ENCODE assay signal across 8 cellular contexts in the genomic region with DNA sequence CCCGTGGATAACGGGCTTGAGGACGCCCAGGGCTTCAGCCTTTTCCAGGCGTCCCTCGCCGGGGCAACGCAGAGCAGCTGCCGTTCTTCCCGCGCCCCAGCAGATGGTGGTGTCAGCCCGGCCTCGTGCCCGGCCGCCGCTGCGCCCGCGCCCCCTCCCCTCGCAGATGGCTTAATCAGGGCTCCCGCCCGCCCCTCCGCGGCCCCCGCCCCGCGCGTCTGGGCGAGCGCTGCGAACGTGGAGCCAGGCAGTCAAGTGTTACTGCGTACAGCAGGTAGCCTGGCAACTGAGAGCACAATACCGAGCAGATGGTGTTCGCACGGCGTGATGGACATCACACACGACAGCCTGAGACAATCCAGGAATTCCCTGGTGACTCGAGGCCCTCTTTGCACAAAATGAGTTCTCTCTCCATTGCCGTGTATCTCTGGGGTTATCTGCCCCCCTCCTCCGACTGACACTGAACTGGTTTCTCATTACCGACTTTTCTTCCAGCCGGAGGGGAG.
A peak's percentile ranks its signal among the peaks of the same experiment; 100 is the strongest.
DNase-seq lines count a peak whose midpoint lies in the region; ATAC-seq and TF ChIP-seq lines count a peak whose summit lies in the region.

No MANE protein-coding gene starts in this region.

- H3K9ac ChIP-seq in Karpas-422 (ENCODE audit: low read length) (peak overlapping the region; percentile 67), neural cell (ENCODE audit: low read length) (peak overlapping the region; percentile 94), stomach smooth muscle (ENCODE audit: low read length in 2 of 2) (peak overlapping the region; percentile 85 to 87)

- H3K27ac ChIP-seq in Karpas-422 (ENCODE audit: low read length) (peak overlapping the region; percentile 90), RWPE1 (peak overlapping the region; percentile 36; the same call in 1 of the 2 replicates), gastroesophageal sphincter (peak overlapping the region; percentile 76 to 94 (median 91)), neural cell (ENCODE audit: low read length) (peak overlapping the region; percentile 99), stomach smooth muscle (ENCODE audit: low read length) (peak overlapping the region; percentile 90)

- H3K4me2 ChIP-seq in Karpas-422 (ENCODE audit: low read depth, low read length, poor library complexity, severe bottlenecking) (peak overlapping the region; percentile 94), neural cell (ENCODE audit: low read length) (peak overlapping the region; percentile 81)

- peak overlapping the region; percentile 57 for H3K4me3 ChIP-seq in BE2C (ENCODE audit: low read depth, low read length)
- peak overlapping the region; percentile 64 for H3K4me3 ChIP-seq in Karpas-422 (ENCODE audit: low read length)
- peak overlapping the region; percentile 45 to 63 for H3K4me3 ChIP-seq in gastroesophageal sphincter
- peak overlapping the region; percentile 68 for H3K4me3 ChIP-seq in neural cell (ENCODE audit: low read length)
- H3K4me3 ChIP-seq in stomach smooth muscle (ENCODE audit: low read length in 2 of 2), result peak overlapping the region; percentile 80

- TF ChIP-seq POLR2A in gastroesophageal sphincter (IDR thresholded peaks at IDR 0.05), result no peak

- peaks cover 20% of the 10 kb centered on the region for H3K4me1 ChIP-seq in BE2C
- H3K4me1 ChIP-seq in Karpas-422 (ENCODE audit: low read length), result peaks cover 56% of the 10 kb centered on the region
- H3K4me1 ChIP-seq in gastroesophageal sphincter, result peaks cover 3 to 47% (median 7%) of the 10 kb centered on the region in 3 donors
- peaks cover 17% of the 10 kb centered on the region for H3K4me1 ChIP-seq in stomach smooth muscle (ENCODE audit: control insufficient read depth, insufficient read depth, low read length)

- H3F3A ChIP-seq in neural cell (ENCODE audit: insufficient read depth, low read length, poor library complexity, severe bottlenecking), result peaks cover 9% of the 10 kb centered on the region

- ATAC-seq in GM19463 (IDR thresholded peaks at IDR 0.05; ENCODE audit: unreplicated experiment), result peak; percentile 80
- peak; percentile 89 for ATAC-seq in gastroesophageal sphincter

- H3K9me3 ChIP-seq in BE2C, result no peaks in the 10 kb centered on the region
- H3K9me3 ChIP-seq in Karpas-422 (ENCODE audit: low read length), result no peaks in the 10 kb centered on the region
- no peaks in the 10 kb centered on the region for H3K9me3 ChIP-seq in gastroesophageal sphincter
- no peaks in the 10 kb centered on the region for H3K9me3 ChIP-seq in neural cell (ENCODE audit: low read length)
- H3K9me3 ChIP-seq in stomach smooth muscle (ENCODE audit: control insufficient read depth in 2 of 2, low read length in 2 of 2), result no peaks in the 10 kb centered on the region

- H3K27me3 ChIP-seq in BE2C (no peaks in the 10 kb centered on the region), Karpas-422 (ENCODE audit: low read length) (no peaks in the 10 kb centered on the region), gastroesophageal sphincter (no peaks in the 10 kb centered on the region), neural cell (ENCODE audit: insufficient read depth, low read depth, low read length) (no peaks in the 10 kb centered on the region), stomach smooth muscle (ENCODE audit: control insufficient read depth in 1 of 2, insufficient read depth in 2 of 2, low read length in 2 of 2) (no peaks in the 10 kb centered on the region)

- TF ChIP-seq RAD21 in neural cell (conservative IDR thresholded peaks at IDR 0.05), result peak; percentile 100

- H3K79me2 ChIP-seq in Karpas-422 (ENCODE audit: low read length), result peaks cover 18% of the 10 kb centered on the region
- no peaks in the 10 kb centered on the region for H3K79me2 ChIP-seq in neural cell (replicated peaks; ENCODE audit: insufficient read depth, low read length)

- no peak overlapping the region for H2AFZ ChIP-seq in Karpas-422 (ENCODE audit: low read length)
- H2AFZ ChIP-seq in neural cell (ENCODE audit: low read depth, low read length), result no peak overlapping the region

- no peaks in the 10 kb centered on the region for H3K9me2 ChIP-seq in Karpas-422 (replicated peaks; ENCODE audit: insufficient read depth, low read length)
- no peaks in the 10 kb centered on the region for H3K9me2 ChIP-seq in neural cell (ENCODE audit: insufficient read depth, low read length)

- WGBS in gastroesophageal sphincter (ENCODE audit: low coverage in 1 of 2), 2 donors, result 0% methylated on average over 2 to 13 of the region's 42 CpGs

- TF ChIP-seq CTCF in BE2C (IDR thresholded peaks at IDR 0.05; ENCODE audit: low read depth, low read length) (peak; percentile 69), RWPE1 (conservative IDR thresholded peaks at IDR 0.05; ENCODE audit: low read depth) (peak; percentile 88), gastroesophageal sphincter (IDR thresholded peaks at IDR 0.05) (peak; percentile 59 to 98 (median 88)), neural cell (IDR thresholded peaks at IDR 0.05; ENCODE audit: poor library complexity, severe bottlenecking) (peak; percentile 92)

- CTCF ChIA-PET in RWPE1 (lab: Yijun Ruan, JAX), result interaction anchor here (0.6 to 1.4 kb wide), 13 partner anchors 30 to 625 kb away, joined by 3 to 8 read pairs (median 4); no protein-coding TSS in a partner anchor

- peak; percentile 98 for DNase-seq in BE2C
- peak; percentile 92 for DNase-seq in Karpas-422
- peak; percentile 80 for DNase-seq in RWPE1 (ENCODE audit: low spot score)
- DNase-seq in activated naive CD4-positive, alpha-beta T cell treated with anti-CD3 and anti-CD28 coated beads, Interleukin-2, amount 50 U/mL, for 16 hours, result peak; percentile 63

- TF ChIP-seq EP300 in gastroesophageal sphincter (IDR thresholded peaks at IDR 0.05) (no peak), neural cell (conservative IDR thresholded peaks at IDR 0.05; ENCODE audit: poor library complexity, severe bottlenecking) (peak; percentile 98)

- POLR2A ChIA-PET in RWPE1 (lab: Yijun Ruan, JAX; ENCODE audit: low non-redundant PET), result no interaction called here

- H3K36me3 ChIP-seq in BE2C (peaks cover 4% of the 10 kb centered on the region; the same call in 1 of the 2 replicates), Karpas-422 (ENCODE audit: insufficient read depth, low read length) (no peaks in the 10 kb centered on the region), gastroesophageal sphincter (no peaks in the 10 kb centered on the region), neural cell (ENCODE audit: insufficient read depth, low read length) (no peaks in the 10 kb centered on the region), stomach smooth muscle (ENCODE audit: control insufficient read depth in 2 of 2, insufficient read depth in 2 of 2, low read length in 2 of 2) (peaks cover 0 to under 1% of the 10 kb centered on the region in 2 donors)

- H4K20me1 ChIP-seq in Karpas-422 (ENCODE audit: insufficient read depth, low read depth, low read length) (no peaks in the 10 kb centered on the region), neural cell (ENCODE audit: insufficient read depth) (no peaks in the 10 kb centered on the region)

TF ChIP-seq in neural cell, 6 proteins besides CTCF, POLR2A, EP300 and RAD21:
- TF ChIP-seq, protein P1, sequence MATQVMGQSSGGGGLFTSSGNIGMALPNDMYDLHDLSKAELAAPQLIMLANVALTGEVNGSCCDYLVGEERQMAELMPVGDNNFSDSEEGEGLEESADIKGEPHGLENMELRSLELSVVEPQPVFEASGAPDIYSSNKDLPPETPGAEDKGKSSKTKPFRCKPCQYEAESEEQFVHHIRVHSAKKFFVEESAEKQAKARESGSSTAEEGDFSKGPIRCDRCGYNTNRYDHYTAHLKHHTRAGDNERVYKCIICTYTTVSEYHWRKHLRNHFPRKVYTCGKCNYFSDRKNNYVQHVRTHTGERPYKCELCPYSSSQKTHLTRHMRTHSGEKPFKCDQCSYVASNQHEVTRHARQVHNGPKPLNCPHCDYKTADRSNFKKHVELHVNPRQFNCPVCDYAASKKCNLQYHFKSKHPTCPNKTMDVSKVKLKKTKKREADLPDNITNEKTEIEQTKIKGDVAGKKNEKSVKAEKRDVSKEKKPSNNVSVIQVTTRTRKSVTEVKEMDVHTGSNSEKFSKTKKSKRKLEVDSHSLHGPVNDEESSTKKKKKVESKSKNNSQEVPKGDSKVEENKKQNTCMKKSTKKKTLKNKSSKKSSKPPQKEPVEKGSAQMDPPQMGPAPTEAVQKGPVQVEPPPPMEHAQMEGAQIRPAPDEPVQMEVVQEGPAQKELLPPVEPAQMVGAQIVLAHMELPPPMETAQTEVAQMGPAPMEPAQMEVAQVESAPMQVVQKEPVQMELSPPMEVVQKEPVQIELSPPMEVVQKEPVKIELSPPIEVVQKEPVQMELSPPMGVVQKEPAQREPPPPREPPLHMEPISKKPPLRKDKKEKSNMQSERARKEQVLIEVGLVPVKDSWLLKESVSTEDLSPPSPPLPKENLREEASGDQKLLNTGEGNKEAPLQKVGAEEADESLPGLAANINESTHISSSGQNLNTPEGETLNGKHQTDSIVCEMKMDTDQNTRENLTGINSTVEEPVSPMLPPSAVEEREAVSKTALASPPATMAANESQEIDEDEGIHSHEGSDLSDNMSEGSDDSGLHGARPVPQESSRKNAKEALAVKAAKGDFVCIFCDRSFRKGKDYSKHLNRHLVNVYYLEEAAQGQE (IDR thresholded peaks at IDR 0.05; ENCODE audit: borderline replicate concordance), result peak; percentile 73
- TF ChIP-seq TAF1 (IDR thresholded peaks at IDR 0.05; ENCODE audit: low read depth) (peak; percentile 4), MXI1 (conservative IDR thresholded peaks at IDR 0.05; ENCODE audit: poor library complexity, severe bottlenecking) (peak; percentile 81), POLR2AphosphoS5 (IDR thresholded peaks at IDR 0.05) (peak; percentile 95), SMC3 (conservative IDR thresholded peaks at IDR 0.05; ENCODE audit: poor library complexity) (peak; percentile 99), EZH2 (IDR thresholded peaks at IDR 0.05; ENCODE audit: borderline replicate concordance, insufficient read depth, low read length, poor library complexity, severe bottlenecking) (no peak)
TF ChIP-seq in neural cell: peak in this region for 5.

Comparison
In these comparisons a context has a peak if more than half of its experiments do, and no peak if none do; other contexts are left out.
1. Peak in every context shown above with its lines: DNase-seq, ATAC-seq, H3K4me3 ChIP-seq and H3K27ac ChIP-seq.
2. H3K27ac ChIP-seq: peak in every context shown above with its lines; median percentile 99 in neural cell; 91 in gastroesophageal sphincter; 90 in Karpas-422; 90 in stomach smooth muscle; 36 in RWPE1.